Comparison of ENCODE assay signal across 1 cellular context in the genomic region with DNA sequence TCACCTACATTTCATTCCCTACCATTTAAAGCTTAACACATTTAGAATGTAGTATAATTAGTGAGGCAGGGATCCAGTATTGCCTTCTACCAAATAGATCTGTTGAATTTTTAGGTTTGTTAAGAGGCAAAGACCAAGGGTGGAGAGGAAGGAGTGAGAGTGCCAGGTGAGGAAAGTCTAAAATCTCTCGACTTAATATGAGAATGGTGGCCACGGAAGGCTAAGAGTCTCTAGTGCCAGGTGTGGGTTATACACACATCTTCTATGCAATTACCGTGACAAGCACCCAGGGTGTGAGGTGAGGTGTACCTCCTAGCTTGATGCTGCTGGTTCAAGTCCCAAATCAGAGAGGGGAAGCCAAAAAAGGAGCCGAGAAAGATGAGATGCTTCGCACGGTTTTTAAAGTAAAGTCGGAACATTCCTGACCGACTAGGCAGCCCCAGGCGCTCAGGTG.
TF ChIP-seq lines count a peak whose summit lies in the region.

No MANE protein-coding gene starts in this region.

TF ChIP-seq in HepG2, 621 proteins besides CTCF, POLR2A, EP300 and RAD21:
- TF ChIP-seq, protein P1, sequence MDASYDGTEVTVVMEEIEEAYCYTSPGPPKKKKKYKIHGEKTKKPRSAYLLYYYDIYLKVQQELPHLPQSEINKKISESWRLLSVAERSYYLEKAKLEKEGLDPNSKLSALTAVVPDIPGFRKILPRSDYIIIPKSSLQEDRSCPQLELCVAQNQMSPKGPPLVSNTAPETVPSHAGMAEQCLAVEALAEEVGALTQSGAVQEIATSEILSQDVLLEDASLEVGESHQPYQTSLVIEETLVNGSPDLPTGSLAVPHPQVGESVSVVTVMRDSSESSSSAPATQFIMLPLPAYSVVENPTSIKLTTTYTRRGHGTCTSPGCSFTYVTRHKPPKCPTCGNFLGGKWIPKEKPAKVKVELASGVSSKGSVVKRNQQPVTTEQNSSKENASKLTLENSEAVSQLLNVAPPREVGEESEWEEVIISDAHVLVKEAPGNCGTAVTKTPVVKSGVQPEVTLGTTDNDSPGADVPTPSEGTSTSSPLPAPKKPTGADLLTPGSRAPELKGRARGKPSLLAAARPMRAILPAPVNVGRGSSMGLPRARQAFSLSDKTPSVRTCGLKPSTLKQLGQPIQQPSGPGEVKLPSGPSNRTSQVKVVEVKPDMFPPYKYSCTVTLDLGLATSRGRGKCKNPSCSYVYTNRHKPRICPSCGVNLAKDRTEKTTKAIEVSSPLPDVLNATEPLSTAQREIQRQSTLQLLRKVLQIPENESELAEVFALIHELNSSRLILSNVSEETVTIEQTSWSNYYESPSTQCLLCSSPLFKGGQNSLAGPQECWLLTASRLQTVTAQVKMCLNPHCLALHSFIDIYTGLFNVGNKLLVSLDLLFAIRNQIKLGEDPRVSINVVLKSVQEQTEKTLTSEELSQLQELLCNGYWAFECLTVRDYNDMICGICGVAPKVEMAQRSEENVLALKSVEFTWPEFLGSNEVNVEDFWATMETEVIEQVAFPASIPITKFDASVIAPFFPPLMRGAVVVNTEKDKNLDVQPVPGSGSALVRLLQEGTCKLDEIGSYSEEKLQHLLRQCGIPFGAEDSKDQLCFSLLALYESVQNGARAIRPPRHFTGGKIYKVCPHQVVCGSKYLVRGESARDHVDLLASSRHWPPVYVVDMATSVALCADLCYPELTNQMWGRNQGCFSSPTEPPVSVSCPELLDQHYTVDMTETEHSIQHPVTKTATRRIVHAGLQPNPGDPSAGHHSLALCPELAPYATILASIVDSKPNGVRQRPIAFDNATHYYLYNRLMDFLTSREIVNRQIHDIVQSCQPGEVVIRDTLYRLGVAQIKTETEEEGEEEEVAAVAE (CRISPR knock-in tag; IDR thresholded peaks at IDR 0.05; ENCODE audit: borderline replicate concordance), result no peak
- TF ChIP-seq ARNTL (CRISPR knock-in tag; IDR thresholded peaks at IDR 0.05) (no peak), MED8 (CRISPR knock-in tag; IDR thresholded peaks at IDR 0.05; ENCODE audit: insufficient replicate concordance) (no peak), BRD4 (CRISPR knock-in tag; IDR thresholded peaks at IDR 0.05) (no peak), HOXD1 (CRISPR knock-in tag; IDR thresholded peaks at IDR 0.05) (0 out of 2 replicates have a peak, but pooled peaks have one; percentile 37), PCBP2 (optimal IDR thresholded peaks at IDR 0.05; ENCODE audit: low read depth, low read length, poor library complexity, severe bottlenecking) (no peak), MTF2 (CRISPR knock-in tag; IDR thresholded peaks at IDR 0.05; ENCODE audit: borderline replicate concordance) (0 out of 2 replicates have a peak, but pooled peaks have one; percentile 61), YY1 (IDR thresholded peaks at IDR 0.05; ENCODE audit: insufficient read depth, insufficient replicate concordance, low read depth, low read length) (no peak), ARID2 (CRISPR knock-in tag; IDR thresholded peaks at IDR 0.05; ENCODE audit: borderline replicate concordance) (no peak), ELF1 (CRISPR knock-in tag; IDR thresholded peaks at IDR 0.05) (no peak), ZKSCAN1 (IDR thresholded peaks at IDR 0.05; ENCODE audit: low read length) (no peak), ZNF143 (CRISPR knock-in tag; IDR thresholded peaks at IDR 0.05) (no peak), ZNF777 (CRISPR knock-in tag; IDR thresholded peaks at IDR 0.05) (no peak)
- TF ChIP-seq, protein P2, sequence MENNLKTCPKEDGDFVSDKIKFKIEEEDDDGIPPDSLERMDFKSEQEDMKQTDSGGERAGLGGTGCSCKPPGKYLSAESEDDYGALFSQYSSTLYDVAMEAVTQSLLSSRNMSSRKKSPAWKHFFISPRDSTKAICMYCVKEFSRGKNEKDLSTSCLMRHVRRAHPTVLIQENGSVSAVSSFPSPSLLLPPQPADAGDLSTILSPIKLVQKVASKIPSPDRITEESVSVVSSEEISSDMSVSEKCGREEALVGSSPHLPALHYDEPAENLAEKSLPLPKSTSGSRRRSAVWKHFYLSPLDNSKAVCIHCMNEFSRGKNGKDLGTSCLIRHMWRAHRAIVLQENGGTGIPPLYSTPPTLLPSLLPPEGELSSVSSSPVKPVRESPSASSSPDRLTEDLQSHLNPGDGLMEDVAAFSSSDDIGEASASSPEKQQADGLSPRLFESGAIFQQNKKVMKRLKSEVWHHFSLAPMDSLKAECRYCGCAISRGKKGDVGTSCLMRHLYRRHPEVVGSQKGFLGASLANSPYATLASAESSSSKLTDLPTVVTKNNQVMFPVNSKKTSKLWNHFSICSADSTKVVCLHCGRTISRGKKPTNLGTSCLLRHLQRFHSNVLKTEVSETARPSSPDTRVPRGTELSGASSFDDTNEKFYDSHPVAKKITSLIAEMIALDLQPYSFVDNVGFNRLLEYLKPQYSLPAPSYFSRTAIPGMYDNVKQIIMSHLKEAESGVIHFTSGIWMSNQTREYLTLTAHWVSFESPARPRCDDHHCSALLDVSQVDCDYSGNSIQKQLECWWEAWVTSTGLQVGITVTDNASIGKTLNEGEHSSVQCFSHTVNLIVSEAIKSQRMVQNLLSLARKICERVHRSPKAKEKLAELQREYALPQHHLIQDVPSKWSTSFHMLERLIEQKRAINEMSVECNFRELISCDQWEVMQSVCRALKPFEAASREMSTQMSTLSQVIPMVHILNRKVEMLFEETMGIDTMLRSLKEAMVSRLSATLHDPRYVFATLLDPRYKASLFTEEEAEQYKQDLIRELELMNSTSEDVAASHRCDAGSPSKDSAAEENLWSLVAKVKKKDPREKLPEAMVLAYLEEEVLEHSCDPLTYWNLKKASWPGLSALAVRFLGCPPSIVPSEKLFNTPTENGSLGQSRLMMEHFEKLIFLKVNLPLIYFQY (CRISPR knock-in tag; IDR thresholded peaks at IDR 0.05; ENCODE audit: borderline replicate concordance), result no peak
- TF ChIP-seq, protein P3, sequence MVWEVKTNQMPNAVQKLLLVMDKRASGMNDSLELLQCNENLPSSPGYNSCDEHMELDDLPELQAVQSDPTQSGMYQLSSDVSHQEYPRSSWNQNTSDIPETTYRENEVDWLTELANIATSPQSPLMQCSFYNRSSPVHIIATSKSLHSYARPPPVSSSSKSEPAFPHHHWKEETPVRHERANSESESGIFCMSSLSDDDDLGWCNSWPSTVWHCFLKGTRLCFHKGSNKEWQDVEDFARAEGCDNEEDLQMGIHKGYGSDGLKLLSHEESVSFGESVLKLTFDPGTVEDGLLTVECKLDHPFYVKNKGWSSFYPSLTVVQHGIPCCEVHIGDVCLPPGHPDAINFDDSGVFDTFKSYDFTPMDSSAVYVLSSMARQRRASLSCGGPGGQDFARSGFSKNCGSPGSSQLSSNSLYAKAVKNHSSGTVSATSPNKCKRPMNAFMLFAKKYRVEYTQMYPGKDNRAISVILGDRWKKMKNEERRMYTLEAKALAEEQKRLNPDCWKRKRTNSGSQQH (CRISPR knock-in tag; IDR thresholded peaks at IDR 0.05; ENCODE audit: low read depth), result 0 out of 2 replicates have a peak, but pooled peaks have one; percentile 9
- TF ChIP-seq, protein P4, sequence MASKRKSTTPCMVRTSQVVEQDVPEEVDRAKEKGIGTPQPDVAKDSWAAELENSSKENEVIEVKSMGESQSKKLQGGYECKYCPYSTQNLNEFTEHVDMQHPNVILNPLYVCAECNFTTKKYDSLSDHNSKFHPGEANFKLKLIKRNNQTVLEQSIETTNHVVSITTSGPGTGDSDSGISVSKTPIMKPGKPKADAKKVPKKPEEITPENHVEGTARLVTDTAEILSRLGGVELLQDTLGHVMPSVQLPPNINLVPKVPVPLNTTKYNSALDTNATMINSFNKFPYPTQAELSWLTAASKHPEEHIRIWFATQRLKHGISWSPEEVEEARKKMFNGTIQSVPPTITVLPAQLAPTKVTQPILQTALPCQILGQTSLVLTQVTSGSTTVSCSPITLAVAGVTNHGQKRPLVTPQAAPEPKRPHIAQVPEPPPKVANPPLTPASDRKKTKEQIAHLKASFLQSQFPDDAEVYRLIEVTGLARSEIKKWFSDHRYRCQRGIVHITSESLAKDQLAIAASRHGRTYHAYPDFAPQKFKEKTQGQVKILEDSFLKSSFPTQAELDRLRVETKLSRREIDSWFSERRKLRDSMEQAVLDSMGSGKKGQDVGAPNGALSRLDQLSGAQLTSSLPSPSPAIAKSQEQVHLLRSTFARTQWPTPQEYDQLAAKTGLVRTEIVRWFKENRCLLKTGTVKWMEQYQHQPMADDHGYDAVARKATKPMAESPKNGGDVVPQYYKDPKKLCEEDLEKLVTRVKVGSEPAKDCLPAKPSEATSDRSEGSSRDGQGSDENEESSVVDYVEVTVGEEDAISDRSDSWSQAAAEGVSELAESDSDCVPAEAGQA (IDR thresholded peaks at IDR 0.05; ENCODE audit: low read depth), result no peak
- TF ChIP-seq, protein P4 (CRISPR knock-in tag; IDR thresholded peaks at IDR 0.05; ENCODE audit: borderline replicate concordance), result no peak
- TF ChIP-seq, protein P5, sequence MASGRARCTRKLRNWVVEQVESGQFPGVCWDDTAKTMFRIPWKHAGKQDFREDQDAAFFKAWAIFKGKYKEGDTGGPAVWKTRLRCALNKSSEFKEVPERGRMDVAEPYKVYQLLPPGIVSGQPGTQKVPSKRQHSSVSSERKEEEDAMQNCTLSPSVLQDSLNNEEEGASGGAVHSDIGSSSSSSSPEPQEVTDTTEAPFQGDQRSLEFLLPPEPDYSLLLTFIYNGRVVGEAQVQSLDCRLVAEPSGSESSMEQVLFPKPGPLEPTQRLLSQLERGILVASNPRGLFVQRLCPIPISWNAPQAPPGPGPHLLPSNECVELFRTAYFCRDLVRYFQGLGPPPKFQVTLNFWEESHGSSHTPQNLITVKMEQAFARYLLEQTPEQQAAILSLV (CRISPR knock-in tag; IDR thresholded peaks at IDR 0.05; ENCODE audit: borderline replicate concordance), result no peak
- TF ChIP-seq, protein P6, sequence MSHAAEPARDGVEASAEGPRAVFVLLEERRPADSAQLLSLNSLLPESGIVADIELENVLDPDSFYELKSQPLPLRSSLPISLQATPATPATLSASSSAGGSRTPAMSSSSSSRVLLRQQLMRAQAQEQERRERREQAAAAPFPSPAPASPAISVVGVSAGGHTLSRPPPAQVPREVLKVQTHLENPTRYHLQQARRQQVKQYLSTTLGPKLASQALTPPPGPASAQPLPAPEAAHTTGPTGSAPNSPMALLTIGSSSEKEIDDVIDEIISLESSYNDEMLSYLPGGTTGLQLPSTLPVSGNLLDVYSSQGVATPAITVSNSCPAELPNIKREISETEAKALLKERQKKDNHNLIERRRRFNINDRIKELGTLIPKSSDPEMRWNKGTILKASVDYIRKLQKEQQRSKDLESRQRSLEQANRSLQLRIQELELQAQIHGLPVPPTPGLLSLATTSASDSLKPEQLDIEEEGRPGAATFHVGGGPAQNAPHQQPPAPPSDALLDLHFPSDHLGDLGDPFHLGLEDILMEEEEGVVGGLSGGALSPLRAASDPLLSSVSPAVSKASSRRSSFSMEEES (CRISPR knock-in tag; IDR thresholded peaks at IDR 0.05), result no peak
- TF ChIP-seq, protein P7, sequence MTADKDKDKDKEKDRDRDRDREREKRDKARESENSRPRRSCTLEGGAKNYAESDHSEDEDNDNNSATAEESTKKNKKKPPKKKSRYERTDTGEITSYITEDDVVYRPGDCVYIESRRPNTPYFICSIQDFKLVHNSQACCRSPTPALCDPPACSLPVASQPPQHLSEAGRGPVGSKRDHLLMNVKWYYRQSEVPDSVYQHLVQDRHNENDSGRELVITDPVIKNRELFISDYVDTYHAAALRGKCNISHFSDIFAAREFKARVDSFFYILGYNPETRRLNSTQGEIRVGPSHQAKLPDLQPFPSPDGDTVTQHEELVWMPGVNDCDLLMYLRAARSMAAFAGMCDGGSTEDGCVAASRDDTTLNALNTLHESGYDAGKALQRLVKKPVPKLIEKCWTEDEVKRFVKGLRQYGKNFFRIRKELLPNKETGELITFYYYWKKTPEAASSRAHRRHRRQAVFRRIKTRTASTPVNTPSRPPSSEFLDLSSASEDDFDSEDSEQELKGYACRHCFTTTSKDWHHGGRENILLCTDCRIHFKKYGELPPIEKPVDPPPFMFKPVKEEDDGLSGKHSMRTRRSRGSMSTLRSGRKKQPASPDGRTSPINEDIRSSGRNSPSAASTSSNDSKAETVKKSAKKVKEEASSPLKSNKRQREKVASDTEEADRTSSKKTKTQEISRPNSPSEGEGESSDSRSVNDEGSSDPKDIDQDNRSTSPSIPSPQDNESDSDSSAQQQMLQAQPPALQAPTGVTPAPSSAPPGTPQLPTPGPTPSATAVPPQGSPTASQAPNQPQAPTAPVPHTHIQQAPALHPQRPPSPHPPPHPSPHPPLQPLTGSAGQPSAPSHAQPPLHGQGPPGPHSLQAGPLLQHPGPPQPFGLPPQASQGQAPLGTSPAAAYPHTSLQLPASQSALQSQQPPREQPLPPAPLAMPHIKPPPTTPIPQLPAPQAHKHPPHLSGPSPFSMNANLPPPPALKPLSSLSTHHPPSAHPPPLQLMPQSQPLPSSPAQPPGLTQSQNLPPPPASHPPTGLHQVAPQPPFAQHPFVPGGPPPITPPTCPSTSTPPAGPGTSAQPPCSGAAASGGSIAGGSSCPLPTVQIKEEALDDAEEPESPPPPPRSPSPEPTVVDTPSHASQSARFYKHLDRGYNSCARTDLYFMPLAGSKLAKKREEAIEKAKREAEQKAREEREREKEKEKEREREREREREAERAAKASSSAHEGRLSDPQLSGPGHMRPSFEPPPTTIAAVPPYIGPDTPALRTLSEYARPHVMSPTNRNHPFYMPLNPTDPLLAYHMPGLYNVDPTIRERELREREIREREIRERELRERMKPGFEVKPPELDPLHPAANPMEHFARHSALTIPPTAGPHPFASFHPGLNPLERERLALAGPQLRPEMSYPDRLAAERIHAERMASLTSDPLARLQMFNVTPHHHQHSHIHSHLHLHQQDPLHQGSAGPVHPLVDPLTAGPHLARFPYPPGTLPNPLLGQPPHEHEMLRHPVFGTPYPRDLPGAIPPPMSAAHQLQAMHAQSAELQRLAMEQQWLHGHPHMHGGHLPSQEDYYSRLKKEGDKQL (CRISPR knock-in tag; IDR thresholded peaks at IDR 0.05; ENCODE audit: low read depth), result no peak
